Comparison of ENCODE assay signal across 1 cellular context in genomic region chr16:56916571-56917403, GRCh38.
TF ChIP-seq lines count a peak whose summit lies in the region.

No MANE protein-coding gene starts in this region.

TF ChIP-seq in WTC11, 78 proteins besides CTCF, POLR2A, EP300 and RAD21 (continued from another document):
- TF ChIP-seq RORB (CRISPR knock-in tag; IDR thresholded peaks at IDR 0.05) (no peak), CBFB (CRISPR knock-in tag; IDR thresholded peaks at IDR 0.05; ENCODE audit: low read depth) (no peak), NR3C1 (CRISPR knock-in tag; conservative IDR thresholded peaks at IDR 0.05; ENCODE audit: low read depth) (no peak), MXD4 (CRISPR knock-in tag; IDR thresholded peaks at IDR 0.05; ENCODE audit: borderline replicate concordance) (no peak), ERG (CRISPR knock-in tag; IDR thresholded peaks at IDR 0.05) (no peak), PRRX2 (CRISPR knock-in tag; IDR thresholded peaks at IDR 0.05) (no peak), FOXP4 (CRISPR knock-in tag; IDR thresholded peaks at IDR 0.05) (no peak), IRF1 (CRISPR knock-in tag; IDR thresholded peaks at IDR 0.05) (no peak), FOXK1 (CRISPR knock-in tag; IDR thresholded peaks at IDR 0.05) (no peak), OVOL2 (CRISPR knock-in tag; IDR thresholded peaks at IDR 0.05; ENCODE audit: borderline replicate concordance) (no peak)
